1 cellular context compared by ENCODE assay signal in genomic region chr5:34539183-34539582, GRCh38.
TF ChIP-seq lines count a peak whose summit lies in the region.

No MANE protein-coding gene starts in this region.

TF ChIP-seq in GM23338, 12 proteins besides CTCF, POLR2A, EP300 and RAD21 (continued from another document):
- TF ChIP-seq ZNF462 (CRISPR knock-in tag; IDR thresholded peaks at IDR 0.05) (no peak), EZH2 (IDR thresholded peaks at IDR 0.05; ENCODE audit: low read depth, unreplicated experiment) (no peak), ZNF331 (CRISPR knock-in tag; IDR thresholded peaks at IDR 0.05; ENCODE audit: low read depth) (no peak), STAT1 (IDR thresholded peaks at IDR 0.05; ENCODE audit: unreplicated experiment) (no peak), ZNF114 (CRISPR knock-in tag; IDR thresholded peaks at IDR 0.05) (no peak), CREB1 (CRISPR knock-in tag; IDR thresholded peaks at IDR 0.05; ENCODE audit: low read depth) (no peak), EZH2phosphoT487 (IDR thresholded peaks at IDR 0.05; ENCODE audit: unreplicated experiment) (no peak)
- TF ChIP-seq, protein P1, sequence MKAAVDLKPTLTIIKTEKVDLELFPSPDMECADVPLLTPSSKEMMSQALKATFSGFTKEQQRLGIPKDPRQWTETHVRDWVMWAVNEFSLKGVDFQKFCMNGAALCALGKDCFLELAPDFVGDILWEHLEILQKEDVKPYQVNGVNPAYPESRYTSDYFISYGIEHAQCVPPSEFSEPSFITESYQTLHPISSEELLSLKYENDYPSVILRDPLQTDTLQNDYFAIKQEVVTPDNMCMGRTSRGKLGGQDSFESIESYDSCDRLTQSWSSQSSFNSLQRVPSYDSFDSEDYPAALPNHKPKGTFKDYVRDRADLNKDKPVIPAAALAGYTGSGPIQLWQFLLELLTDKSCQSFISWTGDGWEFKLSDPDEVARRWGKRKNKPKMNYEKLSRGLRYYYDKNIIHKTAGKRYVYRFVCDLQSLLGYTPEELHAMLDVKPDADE (IDR thresholded peaks at IDR 0.05): no peak
